Comparison of ENCODE assay signal across 1 cellular context in genomic region chr11:1761857-1762536, GRCh38.
TF ChIP-seq lines count a peak whose summit lies in the region.

No MANE protein-coding gene starts in this region.

TF ChIP-seq in HepG2, 621 proteins besides CTCF, POLR2A, EP300 and RAD21 (continued from another document and continues in another):
- TF ChIP-seq ZNF597 (CRISPR knock-in tag; IDR thresholded peaks at IDR 0.05) (no peak), SNAPC4 (CRISPR knock-in tag; IDR thresholded peaks at IDR 0.05) (no peak), ZNF501 (CRISPR knock-in tag; IDR thresholded peaks at IDR 0.05) (0 out of 2 replicates have a peak, but pooled peaks have one; percentile 18), LCORL (IDR thresholded peaks at IDR 0.05) (no peak), LCORL (CRISPR knock-in tag; IDR thresholded peaks at IDR 0.05) (0 out of 2 replicates have a peak, but pooled peaks have one; percentile 20), NR2F6 (IDR thresholded peaks at IDR 0.05) (peak; percentile 66; the same call in 1 of the 2 replicates), NR2F6 (CRISPR knock-in tag; IDR thresholded peaks at IDR 0.05) (peak; percentile 78; the same call in 1 of the 2 replicates), RXRA (CRISPR knock-in tag; IDR thresholded peaks at IDR 0.05) (no peak), MEF2D (CRISPR knock-in tag; IDR thresholded peaks at IDR 0.05) (0 out of 2 replicates have a peak, but pooled peaks have one; percentile 52), ZNF616 (CRISPR knock-in tag; IDR thresholded peaks at IDR 0.05; ENCODE audit: low read depth) (no peak), CREM (IDR thresholded peaks at IDR 0.05) (0 out of 2 replicates have a peak, but pooled peaks have one; percentile 23), CREM (CRISPR knock-in tag; IDR thresholded peaks at IDR 0.05) (no peak), ZBTB2 (CRISPR knock-in tag; IDR thresholded peaks at IDR 0.05; ENCODE audit: low read depth) (no peak), NRL (CRISPR knock-in tag; IDR thresholded peaks at IDR 0.05; ENCODE audit: borderline replicate concordance) (no peak), ZNF891 (CRISPR knock-in tag; IDR thresholded peaks at IDR 0.05) (0 out of 2 replicates have a peak, but pooled peaks have one; percentile 30), HMG20A (CRISPR knock-in tag; IDR thresholded peaks at IDR 0.05; ENCODE audit: borderline replicate concordance) (no peak), ZMYM4 (CRISPR knock-in tag; IDR thresholded peaks at IDR 0.05) (no peak), PAWR (CRISPR knock-in tag; IDR thresholded peaks at IDR 0.05; ENCODE audit: borderline replicate concordance) (no peak), PCBP1 (IDR thresholded peaks at IDR 0.05; ENCODE audit: borderline replicate concordance, low read depth, low read length) (no peak), ZKSCAN1 (IDR thresholded peaks at IDR 0.05; ENCODE audit: low read length) (no peak), GABPA (IDR thresholded peaks at IDR 0.05; ENCODE audit: low read depth, low read length) (no peak), GABPA (CRISPR knock-in tag; IDR thresholded peaks at IDR 0.05; ENCODE audit: low read depth) (peak; percentile 55), ATF1 (CRISPR knock-in tag; IDR thresholded peaks at IDR 0.05) (no peak), TBP (CRISPR knock-in tag; IDR thresholded peaks at IDR 0.05) (no peak), ZNF264 (CRISPR knock-in tag; IDR thresholded peaks at IDR 0.05) (0 out of 2 replicates have a peak, but pooled peaks have one; percentile 10), ZNF589 (CRISPR knock-in tag; conservative IDR thresholded peaks at IDR 0.05) (no peak), HOXA3 (CRISPR knock-in tag; IDR thresholded peaks at IDR 0.05) (0 out of 2 replicates have a peak, but pooled peaks have one; percentile 3), KAT2B (IDR thresholded peaks at IDR 0.05; ENCODE audit: borderline replicate concordance, low read depth, low read length) (no peak), IRF2 (CRISPR knock-in tag; IDR thresholded peaks at IDR 0.05) (no peak), ARID2 (CRISPR knock-in tag; IDR thresholded peaks at IDR 0.05; ENCODE audit: borderline replicate concordance) (no peak), PLRG1 (conservative IDR thresholded peaks at IDR 0.05) (no peak), ZNF44 (CRISPR knock-in tag; IDR thresholded peaks at IDR 0.05) (no peak), ZNF841 (CRISPR knock-in tag; IDR thresholded peaks at IDR 0.05; ENCODE audit: borderline replicate concordance) (no peak), NFKBIZ (CRISPR knock-in tag; IDR thresholded peaks at IDR 0.05) (no peak), POLR2AphosphoS2 (IDR thresholded peaks at IDR 0.05; ENCODE audit: low read depth, low read length) (no peak), BCLAF1 (IDR thresholded peaks at IDR 0.05) (no peak), ZNF574 (CRISPR knock-in tag; IDR thresholded peaks at IDR 0.05) (peak; percentile 52; the same call in 1 of the 2 replicates), ZNF101 (CRISPR knock-in tag; IDR thresholded peaks at IDR 0.05; ENCODE audit: borderline replicate concordance, low read depth) (no peak), ARNT (IDR thresholded peaks at IDR 0.05) (no peak), ZNF703 (CRISPR knock-in tag; IDR thresholded peaks at IDR 0.05; ENCODE audit: borderline replicate concordance) (no peak), FOXP4 (CRISPR knock-in tag; IDR thresholded peaks at IDR 0.05) (peak; percentile 40; the same call in 1 of the 2 replicates), ZNF883 (CRISPR knock-in tag; IDR thresholded peaks at IDR 0.05; ENCODE audit: not compliant biosample characterization) (no peak), ELF4 (CRISPR knock-in tag; IDR thresholded peaks at IDR 0.05; ENCODE audit: borderline replicate concordance) (peak; percentile 7; the same call in 1 of the 2 replicates), MEIS2 (CRISPR knock-in tag; IDR thresholded peaks at IDR 0.05) (0 out of 2 replicates have a peak, but pooled peaks have one; percentile 36), SIN3A (IDR thresholded peaks at IDR 0.05; ENCODE audit: borderline replicate concordance, low read depth, low read length) (no peak), ZNF609 (CRISPR knock-in tag; IDR thresholded peaks at IDR 0.05; ENCODE audit: borderline replicate concordance) (no peak), ZNF207 (IDR thresholded peaks at IDR 0.05; ENCODE audit: borderline replicate concordance) (no peak)
